24 cellular contexts compared by ENCODE assay signal in genomic region chr9:7841831-7842230, GRCh38.
"Had no signal": no experiment of that assay in that cellular context is flagged by ENCODE, and none has a peak within 500 bp of the region (broad histone marks: within the 10 kb centered on the region; RNA-seq: fewer than 3 reads in every experiment).

No MANE protein-coding gene starts in this region.

- H3K27ac ChIP-seq: coronary artery, esophagus muscularis mucosa, gastrocnemius medialis, heart right ventricle, left lung, lower lobe of right lung had no signal

- FAIRE-seq: endothelial cell of umbilical vein, islet of Langerhans, keratinocyte had no signal

- DNase-seq: dermis blood vessel endothelial cell; effector CD4-positive, alpha-beta T cell; effector memory CD4-positive, alpha-beta T cell; foreskin fibroblast; foreskin melanocyte; gastrocnemius medialis; glutamatergic neuron; head of caudate nucleus; heart right ventricle; hippocampal formation; left cardiac atrium; left lung; left ventricle myocardium superior; lower lobe of right lung; mesenchymal stem cell; mucosa of descending colon; naive B cell; naive thymus-derived CD8-positive, alpha-beta T cell had no signal

- H3K9me3 ChIP-seq: esophagus muscularis mucosa, gastrocnemius medialis, heart right ventricle, left lung, lower lobe of right lung, mucosa of descending colon had no signal

- H3K36me3 ChIP-seq: esophagus muscularis mucosa, gastrocnemius medialis, heart right ventricle, left lung, lower lobe of right lung had no signal

- H3K27me3 ChIP-seq: dorsolateral prefrontal cortex, esophagus muscularis mucosa, gastrocnemius medialis, heart right ventricle, left lung had no signal

- H3K4me1 ChIP-seq: esophagus muscularis mucosa, gastrocnemius medialis, heart right ventricle, left lung, lower lobe of right lung had no signal

- H3K4me3 ChIP-seq: coronary artery, dorsolateral prefrontal cortex, esophagus muscularis mucosa, gastrocnemius medialis, heart right ventricle, left lung, lower lobe of right lung, mucosa of descending colon had no signal
